Comparison of ENCODE assay signal across 8 cellular contexts in the genomic region with DNA sequence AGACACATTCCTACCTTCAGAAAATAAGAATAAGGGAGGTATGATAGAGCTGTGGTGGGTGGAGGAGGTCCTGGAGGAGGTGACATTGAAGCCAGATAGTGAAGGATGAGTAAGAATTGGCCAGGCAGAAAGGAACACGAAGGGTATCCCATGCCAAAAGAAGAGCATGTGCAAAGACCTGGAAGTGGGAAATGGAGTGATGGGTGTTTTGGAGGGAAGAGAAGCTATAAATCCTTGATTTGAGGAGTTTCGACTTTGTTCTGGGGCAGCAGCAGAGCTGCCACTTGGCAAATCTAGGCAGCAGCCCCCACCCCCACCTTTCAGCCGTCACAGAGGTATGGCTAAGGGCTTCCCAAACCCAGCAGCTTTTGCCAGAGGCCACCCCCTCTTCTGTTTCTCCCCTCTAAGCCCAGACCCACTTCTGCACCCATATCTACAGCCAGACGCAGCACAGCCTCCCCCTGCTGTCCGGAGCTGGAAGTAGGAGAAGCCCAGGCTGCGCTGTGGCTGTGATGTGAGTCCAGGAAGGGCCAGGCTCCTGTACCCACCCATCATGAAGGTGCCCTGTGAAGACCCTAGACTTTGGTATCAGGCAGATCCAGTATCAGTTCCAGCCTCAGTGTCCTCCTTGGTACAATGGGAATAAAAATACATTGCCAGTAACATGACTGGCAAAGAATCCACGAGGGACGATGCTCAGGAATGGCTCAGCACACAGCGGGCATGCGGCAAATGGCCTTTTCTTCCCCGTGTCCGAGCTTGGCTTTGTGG.
DNase-seq lines count a peak whose midpoint lies in the region; ATAC-seq, FAIRE-seq and TF ChIP-seq lines count a peak whose summit lies in the region.

No MANE protein-coding gene starts in this region.

- FAIRE-seq in small intestine (lab: Jason Lieb, UNC), result no peak

- H3K4me1 ChIP-seq in HEK293 (ENCODE audit: control insufficient read depth, insufficient read depth, low read length), result no peaks in the 10 kb centered on the region
- peaks cover 0 to 25% of the 10 kb centered on the region in 2 donors for H3K4me1 ChIP-seq in right atrium auricular region
- H3K4me1 ChIP-seq in small intestine (ENCODE audit: control insufficient read depth in 2 of 2, insufficient read depth in 1 of 2, low read depth in 1 of 2, low read length in 1 of 2), result no peaks in the 10 kb centered on the region

- POLR2A ChIA-PET in HEK293 (lab: Yijun Ruan, JAX), result no interaction called here

- DNase-seq in CMK (ENCODE audit: low read depth) (peak; percentile 35), NCI-H774 (lab: John Stamatoyannopoulos, UW) (peak; percentile 51), amygdala (lab: John Stamatoyannopoulos, UW) (peak in 50 of 56 donors; percentile 9 to 84 (median 49)), right atrium auricular region (ENCODE audit: low spot score) (peak; percentile 60), small intestine (peak; percentile 42)

- WGBS in small intestine, 3 donors, result 34 to 42% (median 38%) methylated on average over 12 of the region's 12 CpGs

- TF ChIP-seq POLR2A in GM18505 (IDR thresholded peaks at IDR 0.05; ENCODE audit: borderline replicate concordance, extremely low read depth, insufficient read depth, insufficient read length), result no peak

- peak; percentile 78 for TF ChIP-seq CTCF in HEK293 (tag by site-specific recombination; IDR thresholded peaks at IDR 0.05)
- peak; percentile 54 to 75 for TF ChIP-seq CTCF in right atrium auricular region (IDR thresholded peaks at IDR 0.05)

- ATAC-seq in GM19463 (IDR thresholded peaks at IDR 0.05; ENCODE audit: unreplicated experiment) (no peak), GM18505 (IDR thresholded peaks at IDR 0.05; ENCODE audit: unreplicated experiment) (no peak)

- CTCF ChIA-PET in HEK293 (lab: Yijun Ruan, JAX), result interaction anchor here (0.5 to 3.5 kb wide), 66 partner anchors 10 to 1868 kb away, joined by 3 to 68 read pairs (median 5); a partner anchor contains a TSS

- H3K9me3 ChIP-seq in HEK293 (ENCODE audit: control insufficient read depth, insufficient read depth, low read depth, low read length) (no peaks in the 10 kb centered on the region), right atrium auricular region (no peaks in the 10 kb centered on the region), small intestine (ENCODE audit: control insufficient read depth, low read depth) (no peaks in the 10 kb centered on the region)

- H3K4me3 ChIP-seq in HEK293 (ENCODE audit: low read depth, low read length), result no peak overlapping the region
- H3K4me3 ChIP-seq in right atrium auricular region, result no peak overlapping the region
- no peak overlapping the region for H3K4me3 ChIP-seq in small intestine (ENCODE audit: low read depth in 1 of 2, low read length in 2 of 2)

- H3K27ac ChIP-seq in HEK293 (ENCODE audit: extremely low read depth, low read depth, low read length) (no peak overlapping the region), right atrium auricular region (no peak overlapping the region), small intestine (ENCODE audit: low read depth in 1 of 2, low read length in 1 of 2) (no peak overlapping the region)

- H3K27me3 ChIP-seq in right atrium auricular region (peaks cover 0 to 12% of the 10 kb centered on the region in 2 donors), small intestine (ENCODE audit: control insufficient read depth in 2 of 2, insufficient read depth in 2 of 2, low read length in 2 of 2) (peaks cover 26 to 30% of the 10 kb centered on the region in 2 donors)

- H3K36me3 ChIP-seq in HEK293 (ENCODE audit: control insufficient read depth in 2 of 2, insufficient read depth in 1 of 2, low read length in 2 of 2), result no peaks in the 10 kb centered on the region
- no peaks in the 10 kb centered on the region for H3K36me3 ChIP-seq in right atrium auricular region
- no peaks in the 10 kb centered on the region for H3K36me3 ChIP-seq in small intestine (ENCODE audit: control insufficient read depth in 2 of 2, insufficient read depth in 2 of 2, low read length in 2 of 2)

TF ChIP-seq in HEK293, 187 proteins besides CTCF, POLR2A, EP300 and RAD21 (continues in another document):
- TF ChIP-seq, protein P1, sequence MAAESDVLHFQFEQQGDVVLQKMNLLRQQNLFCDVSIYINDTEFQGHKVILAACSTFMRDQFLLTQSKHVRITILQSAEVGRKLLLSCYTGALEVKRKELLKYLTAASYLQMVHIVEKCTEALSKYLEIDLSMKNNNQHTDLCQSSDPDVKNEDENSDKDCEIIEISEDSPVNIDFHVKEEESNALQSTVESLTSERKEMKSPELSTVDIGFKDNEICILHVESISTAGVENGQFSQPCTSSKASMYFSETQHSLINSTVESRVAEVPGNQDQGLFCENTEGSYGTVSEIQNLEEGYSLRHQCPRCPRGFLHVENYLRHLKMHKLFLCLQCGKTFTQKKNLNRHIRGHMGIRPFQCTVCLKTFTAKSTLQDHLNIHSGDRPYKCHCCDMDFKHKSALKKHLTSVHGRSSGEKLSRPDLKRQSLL (tag by site-specific recombination; IDR thresholded peaks at IDR 0.05), result 0 out of 2 replicates have a peak, but pooled peaks have one; percentile 13
- TF ChIP-seq, protein P2, sequence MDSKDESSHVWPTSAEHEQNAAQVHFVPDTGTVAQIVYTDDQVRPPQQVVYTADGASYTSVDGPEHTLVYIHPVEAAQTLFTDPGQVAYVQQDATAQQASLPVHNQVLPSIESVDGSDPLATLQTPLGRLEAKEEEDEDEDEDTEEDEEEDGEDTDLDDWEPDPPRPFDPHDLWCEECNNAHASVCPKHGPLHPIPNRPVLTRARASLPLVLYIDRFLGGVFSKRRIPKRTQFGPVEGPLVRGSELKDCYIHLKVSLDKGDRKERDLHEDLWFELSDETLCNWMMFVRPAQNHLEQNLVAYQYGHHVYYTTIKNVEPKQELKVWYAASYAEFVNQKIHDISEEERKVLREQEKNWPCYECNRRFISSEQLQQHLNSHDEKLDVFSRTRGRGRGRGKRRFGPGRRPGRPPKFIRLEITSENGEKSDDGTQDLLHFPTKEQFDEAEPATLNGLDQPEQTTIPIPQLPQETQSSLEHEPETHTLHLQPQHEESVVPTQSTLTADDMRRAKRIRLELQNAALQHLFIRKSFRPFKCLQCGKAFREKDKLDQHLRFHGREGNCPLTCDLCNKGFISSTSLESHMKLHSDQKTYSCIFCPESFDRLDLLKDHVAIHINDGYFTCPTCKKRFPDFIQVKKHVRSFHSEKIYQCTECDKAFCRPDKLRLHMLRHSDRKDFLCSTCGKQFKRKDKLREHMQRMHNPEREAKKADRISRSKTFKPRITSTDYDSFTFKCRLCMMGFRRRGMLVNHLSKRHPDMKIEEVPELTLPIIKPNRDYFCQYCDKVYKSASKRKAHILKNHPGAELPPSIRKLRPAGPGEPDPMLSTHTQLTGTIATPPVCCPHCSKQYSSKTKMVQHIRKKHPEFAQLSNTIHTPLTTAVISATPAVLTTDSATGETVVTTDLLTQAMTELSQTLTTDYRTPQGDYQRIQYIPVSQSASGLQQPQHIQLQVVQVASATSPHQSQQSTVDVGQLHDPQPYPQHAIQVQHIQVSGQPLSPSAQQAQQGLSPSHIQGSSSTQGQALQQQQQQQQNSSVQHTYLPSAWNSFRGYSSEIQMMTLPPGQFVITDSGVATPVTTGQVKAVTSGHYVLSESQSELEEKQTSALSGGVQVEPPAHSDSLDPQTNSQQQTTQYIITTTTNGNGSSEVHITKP (tag by site-specific recombination; IDR thresholded peaks at IDR 0.05), result peak; percentile 90
- peak; percentile 52 for TF ChIP-seq ZBTB17 (tag by site-specific recombination; IDR thresholded peaks at IDR 0.05)
- TF ChIP-seq SP2 (tag by site-specific recombination; IDR thresholded peaks at IDR 0.05), result peak; percentile 28; the same call in 1 of the 2 replicates
- no peak for TF ChIP-seq ZNF19 (tag by site-specific recombination; IDR thresholded peaks at IDR 0.05; ENCODE audit: low read depth)
- TF ChIP-seq ZNF239 (tag by site-specific recombination; IDR thresholded peaks at IDR 0.05), result no peak
- no peak for TF ChIP-seq ZNF169 (tag by site-specific recombination; IDR thresholded peaks at IDR 0.05)
- no peak for TF ChIP-seq ZNF350 (tag by site-specific recombination; IDR thresholded peaks at IDR 0.05)
- TF ChIP-seq ZFHX2 (tag by site-specific recombination; conservative IDR thresholded peaks at IDR 0.05), result 0 out of 2 replicates have a peak, but pooled peaks have one; percentile 10
- peak; percentile 60 for TF ChIP-seq KLF8 (tag by site-specific recombination; IDR thresholded peaks at IDR 0.05)
- 0 out of 2 replicates have a peak, but pooled peaks have one; percentile 16 for TF ChIP-seq ZFP69B (tag by site-specific recombination; IDR thresholded peaks at IDR 0.05)
- TF ChIP-seq ZNF76 (tag by site-specific recombination; IDR thresholded peaks at IDR 0.05; ENCODE audit: borderline replicate concordance, low read depth), result no peak
- no peak for TF ChIP-seq SCRT1 (tag by site-specific recombination; IDR thresholded peaks at IDR 0.05; ENCODE audit: borderline replicate concordance)
- peak; percentile 43; the same call in 1 of the 2 replicates for TF ChIP-seq ZNF600 (tag by site-specific recombination; IDR thresholded peaks at IDR 0.05)
- TF ChIP-seq, protein P3, sequence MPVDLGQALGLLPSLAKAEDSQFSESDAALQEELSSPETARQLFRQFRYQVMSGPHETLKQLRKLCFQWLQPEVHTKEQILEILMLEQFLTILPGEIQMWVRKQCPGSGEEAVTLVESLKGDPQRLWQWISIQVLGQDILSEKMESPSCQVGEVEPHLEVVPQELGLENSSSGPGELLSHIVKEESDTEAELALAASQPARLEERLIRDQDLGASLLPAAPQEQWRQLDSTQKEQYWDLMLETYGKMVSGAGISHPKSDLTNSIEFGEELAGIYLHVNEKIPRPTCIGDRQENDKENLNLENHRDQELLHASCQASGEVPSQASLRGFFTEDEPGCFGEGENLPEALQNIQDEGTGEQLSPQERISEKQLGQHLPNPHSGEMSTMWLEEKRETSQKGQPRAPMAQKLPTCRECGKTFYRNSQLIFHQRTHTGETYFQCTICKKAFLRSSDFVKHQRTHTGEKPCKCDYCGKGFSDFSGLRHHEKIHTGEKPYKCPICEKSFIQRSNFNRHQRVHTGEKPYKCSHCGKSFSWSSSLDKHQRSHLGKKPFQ (tag by site-specific recombination; IDR thresholded peaks at IDR 0.05), result no peak
- peak; percentile 63 for TF ChIP-seq ZNF366 (tag by site-specific recombination; conservative IDR thresholded peaks at IDR 0.05)
- TF ChIP-seq ZNF16 (tag by site-specific recombination; IDR thresholded peaks at IDR 0.05; ENCODE audit: low read depth), result no peak
- TF ChIP-seq ZNF341 (tag by site-specific recombination; IDR thresholded peaks at IDR 0.05; ENCODE audit: low read depth), result peak; percentile 71
